18 cellular contexts compared by ENCODE assay signal in genomic region chr1:53331446-53332187, GRCh38. TPM values are rescaled to one million over a fixed set of nuclear protein-coding genes. Genes with fewer than 3 reads are reported as not detected.
DNase-seq lines count a peak whose midpoint lies in the region; ATAC-seq and TF ChIP-seq lines count a peak whose summit lies in the region.
"Had no signal": no experiment of that assay in that cellular context is flagged by ENCODE, and none has a peak within 500 bp of the region (broad histone marks: within the 10 kb centered on the region; RNA-seq: fewer than 3 reads in every experiment).

No MANE protein-coding gene starts in this region.

- intact Hi-C loops in Caco-2 (cut with micrococcal nuclease; ENCODE audit: unreplicated experiment) (no loop called here), sigmoid colon (cut with DNase I) (no loop called here)

- no peak for TF ChIP-seq CTCF in Caco-2 (IDR thresholded peaks at IDR 0.05; ENCODE audit: insufficient read depth in 1 of 2, low read depth in 1 of 2, low read length in 1 of 2, severe bottlenecking in 1 of 2, unreplicated experiment in 1 of 2)
- no peak for TF ChIP-seq CTCF in coronary artery (IDR thresholded peaks at IDR 0.05)
- TF ChIP-seq CTCF in sigmoid colon (IDR thresholded peaks at IDR 0.05), result no peak

- peak; percentile 5 for DNase-seq in activated CD8-positive, alpha-beta memory T cell treated with anti-CD3 and anti-CD28 coated beads, Interleukin-2, amount 50 U/mL, for 4 hours
- no peak for DNase-seq in activated CD8-positive, alpha-beta memory T cell treated with anti-CD3 and anti-CD28 coated beads for 24 hours
- DNase-seq in Caco-2, result no peak
- peak; percentile 64 for DNase-seq in coronary artery (ENCODE audit: low spot score)
- DNase-seq in sigmoid colon, result peak; percentile 45
- no peak for DNase-seq in NCI-H2029 (lab: John Stamatoyannopoulos, UW)
- DNase-seq: Kasumi-1, NCI-H1694 treated with DMSO at 0.1 percent for 48 hours, NCI-H2227 treated with DMSO at 0.1 percent for 48 hours, NCI-H82, retina, SHP77 treated with DMSO at 0.1 percent for 48 hours, SW 1271 had no signal

- H3K27me3 ChIP-seq in Caco-2 (replicated peaks; ENCODE audit: control insufficient read depth, insufficient read depth, low read length), result no peaks in the 10 kb centered on the region
- no peaks in the 10 kb centered on the region for H3K27me3 ChIP-seq in sigmoid colon
- H3K27me3 ChIP-seq: BLaER1 had no signal

- WGBS in sigmoid colon, 2 donors, result 90% methylated on average over 7 of the region's 7 CpGs

- peaks cover 25% of the 10 kb centered on the region for H3K4me1 Mint-ChIP-seq in Caco-2 (ENCODE audit: low read depth, unreplicated experiment)

- H3K36me3 Mint-ChIP-seq in Caco-2 (ENCODE audit: insufficient read depth, unreplicated experiment), result peaks cover 12% of the 10 kb centered on the region
- H3K36me3 Mint-ChIP-seq: activated naive CD8-positive, alpha-beta T cell had no signal

- H3K4me1 ChIP-seq in Caco-2 (peaks cover 27% of the 10 kb centered on the region), sigmoid colon (peaks cover 0 to 14% (median 12%) of the 10 kb centered on the region in 4 donors)

- TF ChIP-seq POLR2A in sigmoid colon (IDR thresholded peaks at IDR 0.05), result no peak

- H3K27me3 Mint-ChIP-seq in Caco-2 (ENCODE audit: insufficient read depth, unreplicated experiment), result no peaks in the 10 kb centered on the region
- H3K27me3 Mint-ChIP-seq: activated naive CD8-positive, alpha-beta T cell had no signal

- H3K9me3 ChIP-seq in Caco-2 (no peaks in the 10 kb centered on the region), sigmoid colon (no peaks in the 10 kb centered on the region)
- H3K9me3 ChIP-seq: BLaER1 had no signal

- BruUV-seq in Caco-2 (replicated peaks; lab: Mats Ljungman, UMichigan), result no TSS peak

- H3K27ac Mint-ChIP-seq in Caco-2 (ENCODE audit: unreplicated experiment), result peak overlapping the region; percentile 36
- H3K27ac Mint-ChIP-seq: activated naive CD8-positive, alpha-beta T cell; GM23338 had no signal

- TF ChIP-seq EP300 in sigmoid colon (IDR thresholded peaks at IDR 0.05), result no peak

- H3K9me3 Mint-ChIP-seq in Caco-2 (ENCODE audit: unreplicated experiment), result no peaks in the 10 kb centered on the region
- H3K9me3 Mint-ChIP-seq: GM23338 had no signal

- H3K27ac ChIP-seq in coronary artery, result no peak overlapping the region
- H3K27ac ChIP-seq in sigmoid colon, result no peak overlapping the region
- H3K27ac ChIP-seq: BLaER1 had no signal

- H3K36me3 ChIP-seq in Caco-2 (ENCODE audit: control insufficient read depth, insufficient read depth, low read length) (no peaks in the 10 kb centered on the region), sigmoid colon (no peaks in the 10 kb centered on the region)
- H3K36me3 ChIP-seq: BLaER1 had no signal

- no peak for ATAC-seq in GM18909 (IDR thresholded peaks at IDR 0.05; ENCODE audit: poor library complexity, unreplicated experiment)
- ATAC-seq in HG03045 (IDR thresholded peaks at IDR 0.05; ENCODE audit: unreplicated experiment), result no peak
- ATAC-seq: GM23338 had no signal

- H3K4me3 Mint-ChIP-seq in Caco-2 (ENCODE audit: unreplicated experiment), result no peak overlapping the region
- H3K4me3 Mint-ChIP-seq: activated naive CD8-positive, alpha-beta T cell; GM23338 had no signal

- no peak overlapping the region for H3K4me3 ChIP-seq in Caco-2 (ENCODE audit: low read depth, low read length)
- H3K4me3 ChIP-seq in coronary artery, result no peak overlapping the region
- H3K4me3 ChIP-seq in sigmoid colon, result no peak overlapping the region
- H3K4me3 ChIP-seq: BLaER1, GM23338 had no signal

- POLR2A ChIA-PET in Caco-2 (lab: Charles Lee), result no interaction called here

- CTCF ChIA-PET in Caco-2 (lab: Charles Lee), result no interaction called here

RNA-seq across cellular contexts. Expression of gene LRP8, which starts 3.7 kb away (rescaled TPM):
- 10.8 and 11.8 TPM in 2 replicates for total RNA-seq in Caco-2 (2022)
- total RNA-seq in sigmoid colon, result 1 to 10 TPM; 1.1 to 1.7 (median 1.2) TPM
- polyA plus RNA-seq in sigmoid colon, result 1 to 10 TPM in 2 of 3 donors, under 1 TPM in 1; 0.69 to 7.8 (median 3.0) TPM

Comparison
In these comparisons a context has a peak if more than half of its experiments do, and no peak if none do; other contexts are left out.
1. DNase-seq: peak in activated CD8-positive, alpha-beta memory T cell treated with anti-CD3 and anti-CD28 coated beads, Interleukin-2, amount 50 U/mL, for 4 hours (single experiment), coronary artery (single experiment) and sigmoid colon (single experiment); none in activated CD8-positive, alpha-beta memory T cell treated with anti-CD3 and anti-CD28 coated beads for 24 hours (single experiment), Caco-2 (0 of 2) and NCI-H2029 (single experiment).